In genomic region chr16:1978476-1979120, GRCh38 we compare ENCODE assay signal across 15 cellular contexts. TPM values are rescaled to one million over a fixed set of nuclear protein-coding genes. Genes with fewer than 3 reads are reported as not detected.
DNase-seq lines count a peak whose midpoint lies in the region; ATAC-seq and TF ChIP-seq lines count a peak whose summit lies in the region.
"Had no signal": no experiment of that assay in that cellular context is flagged by ENCODE, and none has a peak within 500 bp of the region (broad histone marks: within the 10 kb centered on the region; RNA-seq: fewer than 3 reads in every experiment).

No MANE protein-coding gene starts in this region.

- H3K9me3 Mint-ChIP-seq in immature natural killer cell, result no peaks in the 10 kb centered on the region
- H3K9me3 Mint-ChIP-seq: mesothelial cell of epicardium had no signal

- H3K27ac Mint-ChIP-seq in immature natural killer cell, result no peak overlapping the region
- H3K27ac Mint-ChIP-seq: mesothelial cell of epicardium had no signal

- H3K4me3 Mint-ChIP-seq in immature natural killer cell, result no peak overlapping the region

- H3K27me3 ChIP-seq in upper lobe of left lung, result peaks cover 0 to 24% (median 10%) of the 10 kb centered on the region in 4 donors

- no peak for ATAC-seq in upper lobe of left lung (ENCODE audit: low FRiP score in 2 of 2)
- no peak for ATAC-seq in activated CD4-positive, CD25-positive, alpha-beta regulatory T cell treated with anti-CD3 and anti-CD28 coated beads, Interleukin-2, amount 50 U/mL, for 24 hours

- TF ChIP-seq POLR2A in upper lobe of left lung (IDR thresholded peaks at IDR 0.05), result no peak

- H3K27me3 Mint-ChIP-seq in immature natural killer cell (ENCODE audit: low read depth in 3 of 3), result peaks cover 8 to 20% (median 8%) of the 10 kb centered on the region in 3 donors

- peaks cover 0 to 2% of the 10 kb centered on the region in 2 donors for H3K4me1 Mint-ChIP-seq in immature natural killer cell

- peaks cover 9% of the 10 kb centered on the region for H3K4me1 ChIP-seq in mesodermal cell (ENCODE audit: control insufficient read depth, insufficient read depth, low read length, poor library complexity, severe bottlenecking)
- H3K4me1 ChIP-seq in upper lobe of left lung, result peaks cover 6 to 48% (median 19%) of the 10 kb centered on the region in 4 donors
- H3K4me1 ChIP-seq: foreskin keratinocyte had no signal

- no peaks in the 10 kb centered on the region for H3K9me3 ChIP-seq in mesodermal cell (ENCODE audit: control insufficient read depth, low read length)
- H3K9me3 ChIP-seq in upper lobe of left lung, result no peaks in the 10 kb centered on the region
- H3K9me3 ChIP-seq: Caco-2 had no signal

- DNase-seq in epithelial cell of prostate (ENCODE audit: low read depth, low spot score) (no peak), upper lobe of left lung (peak in 1 of 2 donors; percentile 87), hypothalamus (lab: John Stamatoyannopoulos, UW) (no peak), immature natural killer cell (no peak)
- DNase-seq: activated CD8-positive, alpha-beta memory T cell treated with anti-CD3 and anti-CD28 coated beads, Interleukin-2, amount 50 U/mL, for 48 hours; activated gamma-delta T cell treated with Interleukin-2 at 50 U/mL for 16 hours; Caco-2; KBM-7; T1000 had no signal

- H3K36me3 ChIP-seq in mesodermal cell (ENCODE audit: control insufficient read depth, insufficient read depth, low read length) (peaks cover 50% of the 10 kb centered on the region), upper lobe of left lung (peaks cover 14 to 52% (median 47%) of the 10 kb centered on the region in 4 donors)

- no peak for TF ChIP-seq EP300 in Ishikawa (IDR thresholded peaks at IDR 0.05; ENCODE audit: borderline replicate concordance)
- no peak for TF ChIP-seq EP300 in upper lobe of left lung (IDR thresholded peaks at IDR 0.05)

- H3K27ac ChIP-seq in epithelial cell of prostate, result peak overlapping the region; percentile 53
- no peak overlapping the region for H3K27ac ChIP-seq in mesodermal cell (ENCODE audit: low read depth, low read length, severe bottlenecking)
- peak overlapping the region; percentile 70 to 79 (median 76) for H3K27ac ChIP-seq in upper lobe of left lung
- H3K27ac ChIP-seq: foreskin keratinocyte had no signal

- H3K36me3 Mint-ChIP-seq in immature natural killer cell, result peaks cover 0 to 11% (median 4%) of the 10 kb centered on the region in 3 donors

- TF ChIP-seq CTCF in upper lobe of left lung (IDR thresholded peaks at IDR 0.05), result no peak

- no peak for TF ChIP-seq RAD21 in Ishikawa (IDR thresholded peaks at IDR 0.05; ENCODE audit: low read depth)

- whole genome bisulfite sequencing in mesodermal cell (ENCODE audit: insufficient coverage in 2 of 2), 2 experiments, result 85 to 89% methylated on average over 37 of the region's 37 CpGs
- 75 to 85% methylated on average over 13 to 33 of the region's 37 CpGs for whole genome bisulfite sequencing in upper lobe of left lung, 2 donors

- H3K4me3 ChIP-seq in mesodermal cell (ENCODE audit: extremely low read depth, insufficient read depth, low read length, poor library complexity, severe bottlenecking) (peak overlapping the region; percentile 8), upper lobe of left lung (peak overlapping the region in 3 of 4 donors; percentile 44 to 55 (median 54))

TF ChIP-seq in Ishikawa, 13 proteins besides CTCF, POLR2A, EP300 and RAD21:
- no peak for TF ChIP-seq YY1 (IDR thresholded peaks at IDR 0.05; ENCODE audit: low read depth)
- peak; percentile 32; the same call in 1 of the 2 replicates for TF ChIP-seq NFIC (IDR thresholded peaks at IDR 0.05)

RNA-seq across cellular contexts. Expression of gene NOXO1, which starts 2.7 kb away (rescaled TPM):
- not detected for polyA plus RNA-seq in mesodermal cell (2013, experiment 1 of 2)
- not detected for polyA plus RNA-seq in mesodermal cell (2013, experiment 2 of 2)
- 1 to 10 TPM in 5 of 6 donors, not detected in 1; 2.1 to 5.4 (median 5.0) TPM for total RNA-seq in upper lobe of left lung
- polyA plus RNA-seq in immature natural killer cell, result under 1 TPM in 1 of 3 donors, not detected in 2; 0.17 TPM

RNA-seq across cellular contexts. Expression of gene GFER, which starts 5.4 kb away (rescaled TPM):
- 31.6 TPM for polyA plus RNA-seq in mesodermal cell (2013, experiment 1 of 2)
- polyA plus RNA-seq in mesodermal cell (2013, experiment 2 of 2), result 15.0 TPM
- 10 to 100 TPM in 5 of 6 donors, 1 to 10 TPM in 1; 5.2 to 40.3 (median 24.7) TPM for total RNA-seq in upper lobe of left lung
- 10 to 100 TPM; 38.4 to 52.0 (median 40.7) TPM for polyA plus RNA-seq in immature natural killer cell

RNA-seq across cellular contexts. Expression of gene TBL3, which starts 6.7 kb away (rescaled TPM):
- 43.3 TPM for polyA plus RNA-seq in mesodermal cell (2013, experiment 1 of 2)
- 37.3 TPM for polyA plus RNA-seq in mesodermal cell (2013, experiment 2 of 2)
- 10 to 100 TPM; 22.0 to 51.6 (median 35.0) TPM for total RNA-seq in upper lobe of left lung
- polyA plus RNA-seq in immature natural killer cell, result 10 to 100 TPM; 34.4 to 66.1 (median 59.8) TPM

RNA-seq across cellular contexts. Expression of gene SYNGR3, which starts 11.2 kb away (rescaled TPM):
- polyA plus RNA-seq in mesodermal cell (2013, experiment 1 of 2), result 2.0 TPM
- polyA plus RNA-seq in mesodermal cell (2013, experiment 2 of 2), result 1.9 TPM
- total RNA-seq in upper lobe of left lung, result 1 to 10 TPM in 1 of 6 donors, under 1 TPM in 3, not detected in 2; 0.15 to 1.4 (median 0.34) TPM
- polyA plus RNA-seq in immature natural killer cell, result 1 to 10 TPM; 4.6 to 6.7 (median 6.4) TPM

RNA-seq across cellular contexts. Expression of gene RNF151, which starts 11.9 kb away (rescaled TPM):
- not detected for polyA plus RNA-seq in mesodermal cell (2013, experiment 1 of 2)
- polyA plus RNA-seq in mesodermal cell (2013, experiment 2 of 2), result not detected
- total RNA-seq in upper lobe of left lung, result under 1 TPM in 1 of 6 donors, not detected in 5; 0.37 TPM
- not detected for polyA plus RNA-seq in immature natural killer cell
- total RNA-seq: Caco-2, foreskin keratinocyte, mesothelial cell of epicardium, OCI-LY7 had no signal
- polyA plus RNA-seq: foreskin keratinocyte had no signal
